8 cellular contexts compared by ENCODE assay signal in genomic region chr12:74537126-74537706, GRCh38. TPM values are rescaled to one million over a fixed set of nuclear protein-coding genes. Genes with fewer than 3 reads are reported as not detected.
DNase-seq lines count a peak whose midpoint lies in the region; ATAC-seq, FAIRE-seq and TF ChIP-seq lines count a peak whose summit lies in the region.

No MANE protein-coding gene starts in this region.

- peak; percentile 90 for TF ChIP-seq CTCF in LNCAP (IDR thresholded peaks at IDR 0.05)

- H3K27me3 Mint-ChIP-seq in activated CD8-positive, alpha-beta memory T cell treated with anti-CD3 and anti-CD28 coated beads, Interleukin-2, amount 10 ng/mL, durations not matched to agents 7 days and 5 days: no peaks in the 10 kb centered on the region

- CTCF ChIA-PET in activated CD8-positive, alpha-beta memory T cell treated with anti-CD3 and anti-CD28 coated beads, Interleukin-2, amount 10 ng/mL, durations not matched to agents 7 days and 5 days (lab: Charles Lee): interaction anchor here (0.8 kb wide), 1 partner anchor 121 kb away, joined by 3 read pairs; no protein-coding TSS in a partner anchor

- no peak for DNase-seq in activated CD8-positive, alpha-beta memory T cell treated with anti-CD3 and anti-CD28 coated beads, Interleukin-2, amount 10 ng/mL, durations not matched to agents 7 days and 5 days
- DNase-seq in activated CD8-positive, alpha-beta memory T cell treated with anti-CD3 and anti-CD28 coated beads for 24 hours: no peak
- peak; percentile 56 for DNase-seq in HCEC 1CT
- DNase-seq in RPMI7951 (ENCODE audit: low read depth): peak; percentile 71
- no peak for DNase-seq in left lobe of liver (ENCODE audit: low spot score)
- DNase-seq in substantia nigra (lab: John Stamatoyannopoulos, UW): peak in 2 of 49 donors; percentile 3 to 37

- H3K4me3 Mint-ChIP-seq in activated CD8-positive, alpha-beta memory T cell treated with anti-CD3 and anti-CD28 coated beads, Interleukin-2, amount 10 ng/mL, durations not matched to agents 7 days and 5 days: peak overlapping the region; percentile 98

- FAIRE-seq in colon (lab: Jason Lieb, UNC): peak; percentile 77

- peak overlapping the region; percentile 87 for H3K27ac ChIP-seq in substantia nigra (ENCODE audit: low read depth, low read length, poor library complexity, severe bottlenecking)

- H3K4me1 Mint-ChIP-seq in activated CD8-positive, alpha-beta memory T cell treated with anti-CD3 and anti-CD28 coated beads, Interleukin-2, amount 10 ng/mL, durations not matched to agents 7 days and 5 days: peaks cover 42% of the 10 kb centered on the region

- peaks cover 36% of the 10 kb centered on the region for H3K36me3 Mint-ChIP-seq in activated CD8-positive, alpha-beta memory T cell treated with anti-CD3 and anti-CD28 coated beads, Interleukin-2, amount 10 ng/mL, durations not matched to agents 7 days and 5 days

- H3K9me3 Mint-ChIP-seq in activated CD8-positive, alpha-beta memory T cell treated with anti-CD3 and anti-CD28 coated beads, Interleukin-2, amount 10 ng/mL, durations not matched to agents 7 days and 5 days (ENCODE audit: low read depth): no peaks in the 10 kb centered on the region

- ATAC-seq in activated CD8-positive, alpha-beta memory T cell treated with anti-CD3 and anti-CD28 coated beads, Interleukin-2, amount 10 ng/mL, durations not matched to agents 7 days and 5 days: peak; percentile 43
- peak; percentile 55 for ATAC-seq in left lobe of liver

- peak overlapping the region; percentile 92 for H3K27ac Mint-ChIP-seq in activated CD8-positive, alpha-beta memory T cell treated with anti-CD3 and anti-CD28 coated beads, Interleukin-2, amount 10 ng/mL, durations not matched to agents 7 days and 5 days

RNA-seq across cellular contexts. Expression of gene ATXN7L3B, which starts 0.4 kb away (rescaled TPM):
- 10 to 100 TPM; 22.7 to 23.4 TPM for total RNA-seq in activated CD8-positive, alpha-beta memory T cell treated with anti-CD3 and anti-CD28 coated beads, Interleukin-2, amount 10 ng/mL, durations not matched to agents 7 days and 5 days
- total RNA-seq in RPMI7951 (2014; rRNA removed; shearing (Covaris generic)): 9.6 and 11.7 TPM in 2 replicates
- 12.8 TPM for total RNA-seq in left lobe of liver

Comparison
In these comparisons a context has a peak if more than half of its experiments do, and no peak if none do; other contexts are left out.
1. DNase-seq: peak in HCEC 1CT (single experiment) and RPMI7951 (single experiment); none in activated CD8-positive, alpha-beta memory T cell treated with anti-CD3 and anti-CD28 coated beads, Interleukin-2, amount 10 ng/mL, durations not matched to agents 7 days and 5 days (single experiment), activated CD8-positive, alpha-beta memory T cell treated with anti-CD3 and anti-CD28 coated beads for 24 hours (single experiment) and left lobe of liver (single experiment).